In genomic region chr12:112406519-112407488, GRCh38 we compare ENCODE assay signal across 9 cellular contexts. TPM values are rescaled to one million over a fixed set of nuclear protein-coding genes. Genes with fewer than 3 reads are reported as not detected.
DNase-seq lines count a peak whose midpoint lies in the region; ATAC-seq and TF ChIP-seq lines count a peak whose summit lies in the region.
"Had no signal": no experiment of that assay in that cellular context is flagged by ENCODE, and none has a peak within 500 bp of the region (broad histone marks: within the 10 kb centered on the region; RNA-seq: fewer than 3 reads in every experiment).

No MANE protein-coding gene starts in this region.

- no peak for TF ChIP-seq CTCF in 22Rv1 (IDR thresholded peaks at IDR 0.05)
- TF ChIP-seq CTCF in activated B cell treated with CpG ODN at 0.5 μM for 24 hours (IDR thresholded peaks at IDR 0.05), result no peak
- no peak for TF ChIP-seq CTCF in hepatocyte (IDR thresholded peaks at IDR 0.05; ENCODE audit: poor library complexity)
- no peak for TF ChIP-seq CTCF in colonic mucosa (IDR thresholded peaks at IDR 0.05)

- H2AFZ ChIP-seq in hepatocyte, result no peak overlapping the region

- H3K36me3 Mint-ChIP-seq in activated B cell treated with CpG ODN at 0.5 μM for 24 hours (ENCODE audit: low read depth), result peaks cover 60% of the 10 kb centered on the region

- no peaks in the 10 kb centered on the region for H3K9me3 ChIP-seq in hepatocyte (ENCODE audit: low read depth)
- H3K9me3 ChIP-seq in colonic mucosa, result no peaks in the 10 kb centered on the region

- peak overlapping the region; percentile 100 for H3K4me3 Mint-ChIP-seq in activated B cell treated with CpG ODN at 0.5 μM for 24 hours

- H3K4me1 Mint-ChIP-seq in activated B cell treated with CpG ODN at 0.5 μM for 24 hours, result peaks cover 36% of the 10 kb centered on the region

- no peaks in the 10 kb centered on the region for H3K27me3 Mint-ChIP-seq in activated B cell treated with CpG ODN at 0.5 μM for 24 hours

- no peak for DNase-seq in activated B cell treated with CpG ODN at 0.5 μM for 24 hours
- no peak for DNase-seq in hepatocyte (ENCODE audit: low spot score)
- no peak for DNase-seq in colonic mucosa
- DNase-seq in DMS79 treated with DMSO at 0.1 percent for 48 hours (lab: John Stamatoyannopoulos, UW), result no peak
- DNase-seq in NCI-H748 (lab: John Stamatoyannopoulos, UW; ENCODE audit: unreplicated experiment), result no peak
- DNase-seq: SHP77 had no signal

- H3K9me2 ChIP-seq in hepatocyte (replicated peaks; ENCODE audit: insufficient read depth), result no peaks in the 10 kb centered on the region

- POLR2A ChIA-PET in activated B cell treated with CpG ODN at 0.5 μM for 24 hours (lab: Charles Lee), result interaction anchor here (1.5 to 2.0 kb wide), 2 partner anchors 12 to 394 kb away, joined by 4 to 5 read pairs; partner anchors contain the start of genes ERP29, PTPN11 and TMEM116

- intact Hi-C loops in activated B cell treated with CpG ODN at 0.5 μM for 24 hours (cut with micrococcal nuclease) (loop anchor here (10.0 kb wide), 1 partner anchor 282 kb away; the partner anchor contains the start of gene TRAFD1), colonic mucosa (cut with DNase I) (no loop called here)

- H3K27ac Mint-ChIP-seq in activated B cell treated with CpG ODN at 0.5 μM for 24 hours, result peak overlapping the region; percentile 35

- peak overlapping the region; percentile 84 for H3K4me2 ChIP-seq in hepatocyte

- no peaks in the 10 kb centered on the region for H3K9me3 Mint-ChIP-seq in activated B cell treated with CpG ODN at 0.5 μM for 24 hours

- H3K79me2 ChIP-seq in hepatocyte, result peaks cover 22% of the 10 kb centered on the region

- peak; percentile 39 for TF ChIP-seq POLR2A in GM18505 (IDR thresholded peaks at IDR 0.05; ENCODE audit: borderline replicate concordance, extremely low read depth, insufficient read depth, insufficient read length)

- 91% methylated on average over 11 of the region's 11 CpGs for WGBS in hepatocyte (ENCODE audit: low lambda C conversion rate, missing lambda C conversion rate)

- H3K4me3 ChIP-seq in hepatocyte (no peak overlapping the region), colonic mucosa (no peak overlapping the region)

- H4K20me1 ChIP-seq in hepatocyte (ENCODE audit: insufficient read depth, poor library complexity, severe bottlenecking), result peaks cover 15% of the 10 kb centered on the region

- H3K27ac ChIP-seq in 22Rv1 (peak overlapping the region; percentile 89; the same call in 1 of the 2 replicates), hepatocyte (no peak overlapping the region), colonic mucosa (no peak overlapping the region)

- H3K27me3 ChIP-seq in hepatocyte (no peaks in the 10 kb centered on the region), colonic mucosa (no peaks in the 10 kb centered on the region)

- H3K36me3 ChIP-seq in hepatocyte (replicated peaks; ENCODE audit: insufficient read depth, low read depth) (peaks cover 4% of the 10 kb centered on the region), colonic mucosa (peaks cover 12% of the 10 kb centered on the region)

- CTCF ChIA-PET in activated B cell treated with CpG ODN at 0.5 μM for 24 hours (lab: Charles Lee), result no interaction called here

- H3K4me1 ChIP-seq in hepatocyte (ENCODE audit: insufficient read depth), result peaks cover 13% of the 10 kb centered on the region
- H3K4me1 ChIP-seq in colonic mucosa, result no peaks in the 10 kb centered on the region

- H3K9ac ChIP-seq in colonic mucosa (ENCODE audit: low read depth in 2 of 2, low read length in 2 of 2), result peak overlapping the region in 1 of 2 donors; percentile 34

- no peak for ATAC-seq in GM18505 (IDR thresholded peaks at IDR 0.05; ENCODE audit: unreplicated experiment)
- no peak for ATAC-seq in activated B cell treated with CpG ODN at 0.5 μM for 24 hours (ENCODE audit: low read depth)
- ATAC-seq in HG03565 (IDR thresholded peaks at IDR 0.05; ENCODE audit: unreplicated experiment), result no peak

RNA-seq across cellular contexts. Expression of gene RPL6, which starts 2.6 kb away (rescaled TPM):
- total RNA-seq in activated B cell treated with CpG ODN at 0.5 μM for 24 hours (2,197 and 2,546 TPM in 2 replicates), hepatocyte (1,682 and 1,816 TPM in 2 replicates), colonic mucosa (1,000 to 10,000 TPM in 1 of 2 donors, 100 to 1,000 TPM in 1; 782 to 1,047 TPM)
- polyA plus RNA-seq in hepatocyte, result 279 and 281 TPM in 2 replicates

RNA-seq across cellular contexts. Expression of gene PTPN11, which starts 11.9 kb away (rescaled TPM):
- total RNA-seq in activated B cell treated with CpG ODN at 0.5 μM for 24 hours (69.2 and 83.1 TPM in 2 replicates), hepatocyte (102 and 115 TPM in 2 replicates), colonic mucosa (10 to 100 TPM; 81.5 to 82.3 TPM)
- polyA plus RNA-seq in hepatocyte, result 56.0 and 66.6 TPM in 2 replicates

RNA-seq across cellular contexts. Expression of gene HECTD4, which starts 24.6 kb away (rescaled TPM):
- total RNA-seq in activated B cell treated with CpG ODN at 0.5 μM for 24 hours (76.3 and 98.8 TPM in 2 replicates), hepatocyte (25.8 and 27.1 TPM in 2 replicates), colonic mucosa (10 to 100 TPM; 39.6 to 41.7 TPM)
- 22.7 and 23.0 TPM in 2 replicates for polyA plus RNA-seq in hepatocyte
